ENCODE assay signal across 10 cellular contexts in genomic region chr3:184378650-184379374, GRCh38. TPM values are rescaled to one million over a fixed set of nuclear protein-coding genes. Genes with fewer than 3 reads are reported as not detected.
DNase-seq lines count a peak whose midpoint lies in the region; ATAC-seq and TF ChIP-seq lines count a peak whose summit lies in the region.
"Had no signal": no experiment of that assay in that cellular context is flagged by ENCODE, and none has a peak within 500 bp of the region (broad histone marks: within the 10 kb centered on the region; RNA-seq: fewer than 3 reads in every experiment).

No MANE protein-coding gene starts in this region.

- no peak overlapping the region for H4K5ac ChIP-seq in mesendoderm (ENCODE audit: low read length)

- peak overlapping the region; percentile 74 for H3K56ac ChIP-seq in mesendoderm (ENCODE audit: low read length)

- H3K36me3 Mint-ChIP-seq in T-helper 1 cell treated with Interleukin-12 subunit alpha and Interleukin-12 subunit beta and Interleukin-4 antibody, amounts not matched to agents 30 μg/mL and 1 μg/mL, for 36 hours (ENCODE audit: low read depth), result no peaks in the 10 kb centered on the region
- no peaks in the 10 kb centered on the region for H3K36me3 Mint-ChIP-seq in brain

- peaks cover 72% of the 10 kb centered on the region for H3K27me3 Mint-ChIP-seq in T-helper 1 cell treated with Interleukin-12 subunit alpha and Interleukin-12 subunit beta and Interleukin-4 antibody, amounts not matched to agents 30 μg/mL and 1 μg/mL, for 36 hours (ENCODE audit: low read depth)
- H3K27me3 Mint-ChIP-seq in brain, result peaks cover 66% of the 10 kb centered on the region
- H3K27me3 Mint-ChIP-seq in stimulated activated naive CD8-positive, alpha-beta T cell treated with anti-CD3 and anti-CD28 coated beads, Interleukin-15, amount 100 ng/mL, for 72 hours, result peaks cover 71% of the 10 kb centered on the region

- no peak for TF ChIP-seq CTCF in brain (conservative IDR thresholded peaks at IDR 0.05)

- no peak overlapping the region for H3K9ac ChIP-seq in mesendoderm (ENCODE audit: low read length)

- H3K27me3 ChIP-seq in mesendoderm (ENCODE audit: insufficient read depth, low read length, poor library complexity), result peaks cover 8% of the 10 kb centered on the region

- H4K8ac ChIP-seq in mesendoderm (ENCODE audit: low read depth, low read length), result no peak overlapping the region

- peak overlapping the region; percentile 57 for H3K4me2 ChIP-seq in mesendoderm (ENCODE audit: low read length)

- DNase-seq in T-helper 1 cell, result no peak
- DNase-seq in mesendoderm, result no peak
- DNase-seq in stimulated activated naive CD8-positive, alpha-beta T cell treated with anti-CD3 and anti-CD28 coated beads, Interleukin-15, amount 100 ng/mL, for 72 hours, result no peak
- no peak for DNase-seq in HCEC 1CT
- DNase-seq: NCI-H2171 treated with DMSO at 0.1 percent for 48 hours, T-helper 9 cell had no signal

- no peak overlapping the region for H2BK120ac ChIP-seq in mesendoderm (ENCODE audit: low read depth, low read length)

- H2AK5ac ChIP-seq in mesendoderm (ENCODE audit: low read length), result peak overlapping the region; percentile 43

- H3K23ac ChIP-seq in mesendoderm (ENCODE audit: low read length), result no peak overlapping the region

- peaks cover 7% of the 10 kb centered on the region for H3K4me1 ChIP-seq in mesendoderm (ENCODE audit: control insufficient read depth, low read depth, low read length)

- no peak overlapping the region for H3K27ac ChIP-seq in mesendoderm (ENCODE audit: low read depth, low read length)

- H3K79me2 ChIP-seq in mesendoderm (ENCODE audit: control insufficient read depth, insufficient read depth, low read length), result no peaks in the 10 kb centered on the region

- no peak overlapping the region for H3K4me3 ChIP-seq in mesendoderm (ENCODE audit: low read length)

- H2BK15ac ChIP-seq in mesendoderm (replicated peaks; ENCODE audit: low read depth), result no peak overlapping the region

- WGBS in mesendoderm (ENCODE audit: extremely low coverage, insufficient coverage, low lambda C conversion rate), result no CpG with 5 or more reads among the region's 10 CpGs

- H3K18ac ChIP-seq in mesendoderm (ENCODE audit: low read length), result no peak overlapping the region

- no peak overlapping the region for H3K4ac ChIP-seq in mesendoderm (ENCODE audit: low read depth, low read length)

- no peaks in the 10 kb centered on the region for H3K9me3 Mint-ChIP-seq in T-helper 1 cell treated with Interleukin-12 subunit alpha and Interleukin-12 subunit beta and Interleukin-4 antibody, amounts not matched to agents 30 μg/mL and 1 μg/mL, for 36 hours
- H3K9me3 Mint-ChIP-seq in brain, result no peaks in the 10 kb centered on the region
- H3K9me3 Mint-ChIP-seq in stimulated activated naive CD8-positive, alpha-beta T cell treated with anti-CD3 and anti-CD28 coated beads, Interleukin-15, amount 100 ng/mL, for 72 hours, result no peaks in the 10 kb centered on the region

- no peak overlapping the region for H2BK5ac ChIP-seq in mesendoderm (ENCODE audit: low read length)

- H3K27ac Mint-ChIP-seq in T-helper 1 cell treated with Interleukin-12 subunit alpha and Interleukin-12 subunit beta and Interleukin-4 antibody, amounts not matched to agents 30 μg/mL and 1 μg/mL, for 36 hours, result no peak overlapping the region
- H3K27ac Mint-ChIP-seq in brain, result peak overlapping the region; percentile 7 to 91 (median 79)
- H3K27ac Mint-ChIP-seq in stimulated activated naive CD8-positive, alpha-beta T cell treated with anti-CD3 and anti-CD28 coated beads, Interleukin-15, amount 100 ng/mL, for 72 hours, result no peak overlapping the region

- peak overlapping the region; percentile 64 for H3K4me3 Mint-ChIP-seq in T-helper 1 cell treated with Interleukin-12 subunit alpha and Interleukin-12 subunit beta and Interleukin-4 antibody, amounts not matched to agents 30 μg/mL and 1 μg/mL, for 36 hours
- H3K4me3 Mint-ChIP-seq in brain, result peak overlapping the region; percentile 79 to 87 (median 84)
- H3K4me3 Mint-ChIP-seq in stimulated activated naive CD8-positive, alpha-beta T cell treated with anti-CD3 and anti-CD28 coated beads, Interleukin-15, amount 100 ng/mL, for 72 hours, result peak overlapping the region; percentile 65 to 72

- no peaks in the 10 kb centered on the region for H3K36me3 ChIP-seq in mesendoderm (ENCODE audit: control insufficient read depth, insufficient read depth, low read length)

- ATAC-seq in stimulated activated naive CD8-positive, alpha-beta T cell treated with anti-CD3 and anti-CD28 coated beads, Interleukin-15, amount 100 ng/mL, for 72 hours, result no peak
- ATAC-seq in GM21825 (IDR thresholded peaks at IDR 0.05; ENCODE audit: unreplicated experiment), result no peak
- ATAC-seq in HG03039 (IDR thresholded peaks at IDR 0.05; ENCODE audit: unreplicated experiment), result no peak

- peaks cover 2% of the 10 kb centered on the region for H3K4me1 Mint-ChIP-seq in T-helper 1 cell treated with Interleukin-12 subunit alpha and Interleukin-12 subunit beta and Interleukin-4 antibody, amounts not matched to agents 30 μg/mL and 1 μg/mL, for 36 hours (ENCODE audit: low read depth)
- peaks cover 26% of the 10 kb centered on the region for H3K4me1 Mint-ChIP-seq in brain
- peaks cover 12% of the 10 kb centered on the region for H3K4me1 Mint-ChIP-seq in stimulated activated naive CD8-positive, alpha-beta T cell treated with anti-CD3 and anti-CD28 coated beads, Interleukin-15, amount 100 ng/mL, for 72 hours

- H3K79me1 ChIP-seq in mesendoderm (ENCODE audit: low read length), result no peaks in the 10 kb centered on the region

RNA-seq across cellular contexts. Expression of gene THPO, which starts 0.8 kb away (rescaled TPM):
- 0.22 TPM for polyA plus RNA-seq in brain (ENCODE audit: insufficient read depth, low read depth, low replicate concordance)
- polyA plus RNA-seq in mesendoderm (2013, experiment 1 of 2), result 0.44 TPM
- 0.60 TPM for polyA plus RNA-seq in mesendoderm (2013, experiment 2 of 2)

RNA-seq across cellular contexts. Expression of gene CHRD, which starts 1.0 kb away (rescaled TPM):
- 3.9 TPM for polyA plus RNA-seq in brain (ENCODE audit: insufficient read depth, low read depth, low replicate concordance)
- 0.20 TPM for polyA plus RNA-seq in mesendoderm (2013, experiment 1 of 2)
- polyA plus RNA-seq in mesendoderm (2013, experiment 2 of 2), result 0.14 TPM

RNA-seq across cellular contexts. Expression of gene POLR2H, which starts 17.3 kb away (rescaled TPM):
- 90.7 TPM for polyA plus RNA-seq in brain (ENCODE audit: insufficient read depth, low read depth, low replicate concordance)
- 89.1 TPM for polyA plus RNA-seq in mesendoderm (2013, experiment 1 of 2)
- polyA plus RNA-seq in mesendoderm (2013, experiment 2 of 2), result 91.1 TPM

RNA-seq across cellular contexts. Expression of gene CLCN2, which starts 17.4 kb away (rescaled TPM):
- 2.6 TPM for polyA plus RNA-seq in brain (ENCODE audit: insufficient read depth, low read depth, low replicate concordance)
- polyA plus RNA-seq in mesendoderm (2013, experiment 1 of 2), result 3.7 TPM
- 3.9 TPM for polyA plus RNA-seq in mesendoderm (2013, experiment 2 of 2)

RNA-seq across cellular contexts. Expression of gene FAM131A, which starts 41.4 kb away (rescaled TPM):
- 71.5 TPM for polyA plus RNA-seq in brain (ENCODE audit: insufficient read depth, low read depth, low replicate concordance)
- polyA plus RNA-seq in mesendoderm (2013, experiment 1 of 2), result 4.8 TPM
- polyA plus RNA-seq in mesendoderm (2013, experiment 2 of 2), result 5.1 TPM

Comparison
In these comparisons a context has a peak if more than half of its experiments do, and no peak if none do; other contexts are left out.
1. H3K27ac Mint-ChIP-seq: peak in brain (5 of 5); none in T-helper 1 cell treated with Interleukin-12 subunit alpha and Interleukin-12 subunit beta and Interleukin-4 antibody, amounts not matched to agents 30 μg/mL and 1 μg/mL, for 36 hours (single experiment) and stimulated activated naive CD8-positive, alpha-beta T cell treated with anti-CD3 and anti-CD28 coated beads, Interleukin-15, amount 100 ng/mL, for 72 hours (0 of 2).
2. Peak in every context shown above with its lines, with median percentiles within 50 percentile points of each other: H3K4me3 Mint-ChIP-seq.